30 cellular contexts compared by ENCODE assay signal in the genomic region with DNA sequence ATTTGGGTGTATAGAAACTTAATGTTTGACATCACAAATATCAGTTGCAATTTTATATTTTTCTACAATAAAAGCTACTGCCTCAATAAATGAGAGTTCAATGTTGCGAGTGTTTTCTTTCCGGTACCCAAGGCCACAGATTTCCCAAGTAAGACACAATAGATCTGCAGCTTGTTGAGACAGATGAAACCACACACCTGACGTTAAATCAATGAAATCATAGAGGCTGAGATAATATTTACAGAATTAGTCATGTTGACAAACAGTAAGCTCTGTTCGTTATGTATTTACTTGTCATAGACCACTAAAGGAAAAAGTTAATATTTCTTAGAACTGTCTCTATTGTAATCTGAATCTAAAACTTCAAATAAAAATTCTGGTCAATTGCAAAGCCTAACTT. TPM values are rescaled to one million over a fixed set of nuclear protein-coding genes. Genes with fewer than 3 reads are reported as not detected.
A peak's percentile ranks its signal among the peaks of the same experiment; 100 is the strongest.
DNase-seq lines count a peak whose midpoint lies in the region; ATAC-seq, FAIRE-seq and TF ChIP-seq lines count a peak whose summit lies in the region.
"Had no signal": no experiment of that assay in that cellular context is flagged by ENCODE, and none has a peak within 500 bp of the region (broad histone marks: within the 10 kb centered on the region; RNA-seq: fewer than 3 reads in every experiment).

No MANE protein-coding gene starts in this region.

- no peak overlapping the region for H3K4me3 ChIP-seq in A549
- H3K4me3 ChIP-seq in right atrium auricular region, result no peak overlapping the region
- H3K4me3 ChIP-seq: dorsolateral prefrontal cortex, gastrocnemius medialis, HAP-1 had no signal

- H3K27me3 ChIP-seq in right atrium auricular region, result no peaks in the 10 kb centered on the region
- H3K27me3 ChIP-seq: brain microvascular endothelial cell, gastrocnemius medialis had no signal

- DNase-seq in A549 (ENCODE audit: low read depth in 1 of 2, low spot score in 1 of 2) (peak; percentile 71 to 91), HT-29 (ENCODE audit: low spot score) (peak; percentile 25), RWPE1 (ENCODE audit: low spot score) (peak; percentile 36), epithelial cell of prostate (ENCODE audit: low read depth, low spot score) (peak; percentile 85), RPMI8226 (no peak), right atrium auricular region (ENCODE audit: low spot score) (no peak)
- DNase-seq: activated CD8-positive, alpha-beta memory T cell treated with anti-CD3 and anti-CD28 coated beads, Interleukin-2, amount 50 U/mL, for 48 hours; activated CD8-positive, alpha-beta T cell treated with anti-CD3 and anti-CD28 coated beads for 36 hours; activated naive CD4-positive, alpha-beta T cell treated with anti-CD3 and anti-CD28 coated beads, Interleukin-2, amount 10 ng/mL, durations not matched to agents 7 days and 5 days; brain microvascular endothelial cell; CD8-positive, alpha-beta memory T cell; DMS153; dorsolateral prefrontal cortex; gastrocnemius medialis; left colon; NCI-H1092 treated with DMSO at 0.1 percent for 48 hours; NCI-H187 treated with DMSO at 0.1 percent for 48 hours; NCI-H345; NCI-H82; trophoblast cell had no signal

- H3K9me3 ChIP-seq in A549 (peaks cover 5% of the 10 kb centered on the region; the same call in 1 of the 3 replicates), right atrium auricular region (no peaks in the 10 kb centered on the region)
- H3K9me3 ChIP-seq: gastrocnemius medialis, HAP-1 had no signal

- peaks cover 23% of the 10 kb centered on the region for H3K27me3 Mint-ChIP-seq in stimulated activated memory B cell treated with anti-CD40 and anti-IgM and Interleukin-4, amounts not matched to agents 10 μg/mL and 1 μg/mL and 100 μg/mL, for 72 hours

- TF ChIP-seq RAD21 in A549 (conservative IDR thresholded peaks at IDR 0.05 in 1 of 2, IDR thresholded peaks at IDR 0.05 in 1 of 2), result peak; percentile 34 to 57; a peak in 3 of 5 replicates

- WGBS in A549 (ENCODE audit: missing lambda C conversion rate), result 3% methylated on average over 4 of the region's 4 CpGs

- no peak for TF ChIP-seq CTCF in A549 (IDR thresholded peaks at IDR 0.05)
- no peak for TF ChIP-seq CTCF in RWPE1 (conservative IDR thresholded peaks at IDR 0.05; ENCODE audit: low read depth)
- no peak for TF ChIP-seq CTCF in right atrium auricular region (IDR thresholded peaks at IDR 0.05)

- peak overlapping the region; percentile 56 for H3K4me2 ChIP-seq in A549

- H3K36me3 Mint-ChIP-seq in stimulated activated memory B cell treated with anti-CD40 and anti-IgM and Interleukin-4, amounts not matched to agents 10 μg/mL and 1 μg/mL and 100 μg/mL, for 72 hours, result no peaks in the 10 kb centered on the region
- H3K36me3 Mint-ChIP-seq: activated naive CD4-positive, alpha-beta T cell treated with anti-CD3 and anti-CD28 coated beads, Interleukin-2, amount 10 ng/mL, durations not matched to agents 7 days and 5 days; stimulated activated effector memory CD8-positive, alpha-beta T cell treated with anti-CD3 and anti-CD28 coated beads, Interleukin-12 subunit alpha, Interleukin-12 subunit beta, amount 100 ng/mL, for 72 hours had no signal

- CTCF ChIA-PET in A549 (lab: Yijun Ruan, JAX), result interaction anchor here (0.8 to 2.7 kb wide), 8 partner anchors 20 to 851 kb away, joined by 3 to 13 read pairs (median 3); no protein-coding TSS in a partner anchor
- CTCF ChIA-PET in RWPE1 (lab: Yijun Ruan, JAX), result interaction anchor here (0.5 kb wide), 1 partner anchor 33 kb away, joined by 3 read pairs; no protein-coding TSS in a partner anchor

- no peaks in the 10 kb centered on the region for H3K9me3 Mint-ChIP-seq in stimulated activated memory B cell treated with anti-CD40 and anti-IgM and Interleukin-4, amounts not matched to agents 10 μg/mL and 1 μg/mL and 100 μg/mL, for 72 hours
- H3K9me3 Mint-ChIP-seq: activated naive CD4-positive, alpha-beta T cell treated with anti-CD3 and anti-CD28 coated beads, Interleukin-2, amount 10 ng/mL, durations not matched to agents 7 days and 5 days; activated T-helper 1 cell treated with anti-CD3 and anti-CD28 coated beads, Interleukin-12 subunit alpha, Interleukin-12 subunit beta, Interleukin-2, Interleukin-4 antibody, amounts not matched to agents 30 ng/mL and 10 ng/mL and 1 ng/mL, durations not matched to agents 14 hours and 24 hours and 36 hours; nephron; stimulated activated effector memory CD8-positive, alpha-beta T cell treated with anti-CD3 and anti-CD28 coated beads, Interleukin-12 subunit alpha, Interleukin-12 subunit beta, amount 100 ng/mL, for 72 hours had no signal

- no peaks in the 10 kb centered on the region for H3K4me1 Mint-ChIP-seq in stimulated activated memory B cell treated with anti-CD40 and anti-IgM and Interleukin-4, amounts not matched to agents 10 μg/mL and 1 μg/mL and 100 μg/mL, for 72 hours
- H3K4me1 Mint-ChIP-seq: activated naive CD4-positive, alpha-beta T cell treated with anti-CD3 and anti-CD28 coated beads, Interleukin-2, amount 10 ng/mL, durations not matched to agents 7 days and 5 days; CD8-positive, alpha-beta memory T cell had no signal

- no peaks in the 10 kb centered on the region for H3K36me3 ChIP-seq in right atrium auricular region
- H3K36me3 ChIP-seq: brain microvascular endothelial cell, gastrocnemius medialis, HAP-1 had no signal

- ATAC-seq in A549 (peak; percentile 74 to 76; a peak in 5 of 6 replicates), GM21529 (IDR thresholded peaks at IDR 0.05; ENCODE audit: unreplicated experiment) (no peak)
- ATAC-seq in stimulated activated memory B cell treated with anti-CD40 and anti-IgM and Interleukin-4, amounts not matched to agents 10 μg/mL and 1 μg/mL and 100 μg/mL, for 72 hours, result no peak
- ATAC-seq: activated CD8-positive, alpha-beta T cell treated with anti-CD3 and anti-CD28 coated beads for 36 hours; gastrocnemius medialis; left colon; Right ventricle myocardium inferior; stimulated activated effector memory CD8-positive, alpha-beta T cell treated with anti-CD3 and anti-CD28 coated beads, Interleukin-12 subunit alpha, Interleukin-12 subunit beta, amount 100 ng/mL, for 72 hours had no signal

- no peak overlapping the region for H3K4me3 Mint-ChIP-seq in stimulated activated memory B cell treated with anti-CD40 and anti-IgM and Interleukin-4, amounts not matched to agents 10 μg/mL and 1 μg/mL and 100 μg/mL, for 72 hours
- H3K4me3 Mint-ChIP-seq: activated CD8-positive, alpha-beta T cell treated with anti-CD3 and anti-CD28 coated beads for 36 hours; activated naive CD4-positive, alpha-beta T cell treated with anti-CD3 and anti-CD28 coated beads, Interleukin-2, amount 10 ng/mL, durations not matched to agents 7 days and 5 days; activated T-helper 1 cell treated with anti-CD3 and anti-CD28 coated beads, Interleukin-12 subunit alpha, Interleukin-12 subunit beta, Interleukin-2, Interleukin-4 antibody, amounts not matched to agents 30 ng/mL and 10 ng/mL and 1 ng/mL, durations not matched to agents 14 hours and 24 hours and 36 hours; CD8-positive, alpha-beta memory T cell; nephron; stimulated activated effector memory CD8-positive, alpha-beta T cell treated with anti-CD3 and anti-CD28 coated beads, Interleukin-12 subunit alpha, Interleukin-12 subunit beta, amount 100 ng/mL, for 72 hours had no signal

- H3K27ac ChIP-seq in A549 (peak overlapping the region; percentile 80 to 88), RWPE1 (no peak overlapping the region), epithelial cell of prostate (peak overlapping the region; percentile 97), right atrium auricular region (no peak overlapping the region)
- H3K27ac ChIP-seq: brain microvascular endothelial cell, dorsolateral prefrontal cortex, gastrocnemius medialis had no signal

- POLR2A ChIA-PET in A549 (lab: Yijun Ruan, JAX), result interaction anchor here (0.7 to 2.5 kb wide), 3 partner anchors 37 to 169 kb away, joined by 3 to 14 read pairs (median 6); partner anchors contain the start of gene CCDC91
- POLR2A ChIA-PET in RWPE1 (lab: Yijun Ruan, JAX; ENCODE audit: low non-redundant PET), result no interaction called here

- peak; percentile 78 to 90; a peak in 3 of 5 replicates for TF ChIP-seq EP300 in A549 (IDR thresholded peaks at IDR 0.05)

- H3K27ac Mint-ChIP-seq in stimulated activated memory B cell treated with anti-CD40 and anti-IgM and Interleukin-4, amounts not matched to agents 10 μg/mL and 1 μg/mL and 100 μg/mL, for 72 hours, result no peak overlapping the region
- H3K27ac Mint-ChIP-seq: activated CD8-positive, alpha-beta T cell treated with anti-CD3 and anti-CD28 coated beads for 36 hours; activated naive CD4-positive, alpha-beta T cell treated with anti-CD3 and anti-CD28 coated beads, Interleukin-2, amount 10 ng/mL, durations not matched to agents 7 days and 5 days; activated T-helper 1 cell treated with anti-CD3 and anti-CD28 coated beads, Interleukin-12 subunit alpha, Interleukin-12 subunit beta, Interleukin-2, Interleukin-4 antibody, amounts not matched to agents 30 ng/mL and 10 ng/mL and 1 ng/mL, durations not matched to agents 14 hours and 24 hours and 36 hours; CD8-positive, alpha-beta memory T cell; nephron; stimulated activated effector memory CD8-positive, alpha-beta T cell treated with anti-CD3 and anti-CD28 coated beads, Interleukin-12 subunit alpha, Interleukin-12 subunit beta, amount 100 ng/mL, for 72 hours had no signal

- FAIRE-seq in A549 (lab: Jason Lieb, UNC), result peak; percentile 86
- FAIRE-seq: endometrium, GM12892 had no signal

- TF ChIP-seq POLR2A in A549 (IDR thresholded peaks at IDR 0.05; ENCODE audit: low read length), result no peak

- H3K4me1 ChIP-seq in A549, result peaks cover 53% of the 10 kb centered on the region
- H3K4me1 ChIP-seq in right atrium auricular region, result no peaks in the 10 kb centered on the region
- H3K4me1 ChIP-seq: HAP-1 had no signal

TF ChIP-seq in A549, 52 proteins besides CTCF, POLR2A, EP300 and RAD21 (continues in another document):
- TF ChIP-seq ZNF302 (CRISPR knock-in tag; IDR thresholded peaks at IDR 0.05), result no peak
- no peak for TF ChIP-seq ZC3H11A (IDR thresholded peaks at IDR 0.05)
- TF ChIP-seq CHD2 (IDR thresholded peaks at IDR 0.05; ENCODE audit: low read length, partially characterized antibody), result no peak
- TF ChIP-seq PHF8 (IDR thresholded peaks at IDR 0.05; ENCODE audit: borderline replicate concordance, low read depth), result no peak
- TF ChIP-seq CBX8 (IDR thresholded peaks at IDR 0.05), result no peak
- TF ChIP-seq TP53 (CRISPR knock-in tag; IDR thresholded peaks at IDR 0.05), result no peak
- peak; percentile 78 for TF ChIP-seq FOSL2 (IDR thresholded peaks at IDR 0.05)
- peak; percentile 95 for TF ChIP-seq FOSL2 (CRISPR knock-in tag; IDR thresholded peaks at IDR 0.05)
- no peak for TF ChIP-seq POLR2AphosphoS2 (conservative IDR thresholded peaks at IDR 0.05; ENCODE audit: low read length)

RNA-seq across cellular contexts. Expression of gene PTHLH, which starts 49.2 kb away (rescaled TPM):
- 25.7 and 27.9 TPM in 2 replicates for polyA plus RNA-seq in A549 (2011; rRNA removed)
- 23.9 and 24.1 TPM in 2 replicates for polyA plus RNA-seq in A549 (2012; cell fraction: cytosol; rRNA removed)
- 35.0 and 41.7 TPM in 2 replicates for polyA plus RNA-seq in A549 (2012; cell fraction: nucleus; rRNA removed)
- polyA plus RNA-seq in A549 (2017; fragmentation: RNase III; extraction: RNeasy Plus Mini Kit Qiagen cat#74134 plus additional on column Dnase treatment), result 7.7 to 13.4 TPM (median 10.9 TPM) in 3 replicates
- polyA minus RNA-seq in A549 (2011; rRNA and poly(A)+ RNA removed), result 11.5 and 12.7 TPM in 2 replicates
- 0.46 and 1.6 TPM in 2 replicates for total RNA-seq in HT-29 (2014; rRNA removed; shearing (Covaris generic))
- total RNA-seq in right atrium auricular region, result 10 to 100 TPM in 1 of 2 donors, under 1 TPM in 1; 0.63 to 67.6 TPM
- total RNA-seq: activated CD8-positive, alpha-beta T cell treated with anti-CD3 and anti-CD28 coated beads for 36 hours; activated T-helper 1 cell treated with anti-CD3 and anti-CD28 coated beads, Interleukin-12 subunit alpha, Interleukin-12 subunit beta, Interleukin-2, Interleukin-4 antibody, amounts not matched to agents 30 ng/mL and 10 ng/mL and 1 ng/mL, durations not matched to agents 14 hours and 24 hours and 36 hours; left colon; Right ventricle myocardium inferior; T-helper 2 cell treated with Interferon-gamma antibody and Interleukin-4, amounts not matched to agents 100 ng/mL and 5 ng/mL, for 36 hours had no signal
- polyA plus RNA-seq: CD8-positive, alpha-beta memory T cell had no signal

Comparison
In these comparisons a context has a peak if more than half of its experiments do, and no peak if none do; other contexts are left out.
1. ATAC-seq: peak in A549 (2 of 2); none in GM21529 (single experiment) and stimulated activated memory B cell treated with anti-CD40 and anti-IgM and Interleukin-4, amounts not matched to agents 10 μg/mL and 1 μg/mL and 100 μg/mL, for 72 hours (single experiment).
2. DNase-seq: peak in A549 (2 of 2), HT-29 (single experiment), RWPE1 (single experiment) and epithelial cell of prostate (single experiment); none in RPMI8226 (single experiment) and right atrium auricular region (single experiment).
3. H3K27ac ChIP-seq: peak in A549 (2 of 2) and epithelial cell of prostate (single experiment); none in RWPE1 (single experiment) and right atrium auricular region (0 of 2).